ENCODE assay signal across 7 cellular contexts in the genomic region with DNA sequence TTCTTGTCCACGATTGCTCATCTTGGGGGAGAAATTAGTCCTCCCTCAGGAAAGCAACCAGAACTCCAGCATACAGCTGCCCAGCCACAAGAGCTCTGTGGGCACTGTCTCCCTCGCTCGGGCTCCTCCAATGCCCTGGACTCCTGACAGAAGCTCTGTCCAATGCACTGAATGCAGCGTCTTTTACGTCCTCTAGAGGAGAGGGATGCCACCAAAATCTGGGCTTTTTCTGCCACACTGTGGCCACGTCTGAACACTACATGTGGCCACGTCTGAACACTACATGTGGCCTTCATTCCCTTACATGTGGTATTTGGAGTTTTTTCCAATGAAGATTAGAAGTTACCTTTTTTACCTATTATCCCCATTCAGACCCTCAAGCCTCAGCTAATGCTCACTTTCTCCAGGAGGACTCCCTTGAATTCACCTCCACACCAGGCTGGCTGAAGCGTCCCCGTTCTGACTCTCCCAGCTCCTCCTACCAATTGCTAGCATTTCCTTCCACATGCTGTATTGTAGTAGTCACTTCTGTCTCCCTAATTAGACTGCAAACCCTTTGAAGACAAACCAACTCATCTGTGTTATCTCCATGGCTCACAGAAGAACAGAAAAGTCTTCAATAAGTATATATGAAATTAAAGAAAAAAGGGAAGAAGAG.
DNase-seq lines count a peak whose midpoint lies in the region; ATAC-seq, FAIRE-seq and TF ChIP-seq lines count a peak whose summit lies in the region.

No MANE protein-coding gene starts in this region.

- no peak overlapping the region for H3K4me3 ChIP-seq in GM12864 (ENCODE audit: low read depth, low read length)

- TF ChIP-seq POLR2A in H54 (IDR thresholded peaks at IDR 0.05; ENCODE audit: low read depth, low read length) = no peak

- TF ChIP-seq CTCF in GM12864 (IDR thresholded peaks at IDR 0.05; ENCODE audit: low read depth, low read length, missing control alignments) (peak; percentile 66), omental fat pad (IDR thresholded peaks at IDR 0.05) (peak in 2 of 3 donors; percentile 48 to 78)

- peak; percentile 88 for FAIRE-seq in H54 (lab: Jason Lieb, UNC)

- peak; percentile 97 for ATAC-seq in omental fat pad (ENCODE audit: low FRiP score)
- ATAC-seq in HG03469 (IDR thresholded peaks at IDR 0.05; ENCODE audit: unreplicated experiment) = no peak

- DNase-seq in GM12864 (ENCODE audit: low read depth) (no peak), H54 (ENCODE audit: insufficient read length, low spot score) (peak; percentile 91), NCI-H1105 treated with DMSO at 0.1 percent for 48 hours (lab: John Stamatoyannopoulos, UW) (peak; percentile 77), SKM-1 treated with dmso at 0.1 percent for 144 hours (lab: John Stamatoyannopoulos, UW; ENCODE audit: unreplicated experiment) (peak; percentile 60), fibroblast of the conjunctiva (ENCODE audit: low read depth) (peak; percentile 21), omental fat pad (ENCODE audit: low spot score) (no peak)

Comparison
In these comparisons a context has a peak if more than half of its experiments do, and no peak if none do; other contexts are left out.
1. DNase-seq: peak in H54 (single experiment), NCI-H1105 treated with DMSO at 0.1 percent for 48 hours (single experiment), SKM-1 treated with dmso at 0.1 percent for 144 hours (single experiment) and fibroblast of the conjunctiva (single experiment); none in GM12864 (single experiment) and omental fat pad (single experiment).